10 cellular contexts compared by ENCODE assay signal in genomic region chr16:67406628-67407027, GRCh38. TPM values are rescaled to one million over a fixed set of nuclear protein-coding genes. Genes with fewer than 3 reads are reported as not detected.
DNase-seq lines count a peak whose midpoint lies in the region; ATAC-seq, FAIRE-seq and TF ChIP-seq lines count a peak whose summit lies in the region.
"Had no signal": no experiment of that assay in that cellular context is flagged by ENCODE, and none has a peak within 500 bp of the region (broad histone marks: within the 10 kb centered on the region; RNA-seq: fewer than 3 reads in every experiment).

No MANE protein-coding gene starts in this region.

- ATAC-seq in T-cell (replicated peaks in 1 of 4): no peak

- no peaks in the 10 kb centered on the region for H3K9me3 Mint-ChIP-seq in MCF 10A (ENCODE audit: unreplicated experiment)
- H3K9me3 Mint-ChIP-seq in T-cell: no peaks in the 10 kb centered on the region

- no peaks in the 10 kb centered on the region for H3K9me2 ChIP-seq in GM23248 (ENCODE audit: insufficient read depth)

- CTCF ChIA-PET in MCF 10A (lab: Yijun Ruan, JAX): interaction anchor here (1.8 kb wide), 1 partner anchor 10 kb away, joined by 8 read pairs; the partner anchor contains the start of gene ZDHHC1
- CTCF ChIA-PET in T-cell (lab: Charles Lee): no interaction called here

- FAIRE-seq in D721Med (lab: Jason Lieb, UNC): no peak

- in situ Hi-C loops in GM23248 (cut with MboI): no loop called here

- no peak for TF ChIP-seq POLR2A in stomach (IDR thresholded peaks at IDR 0.05)

- TF ChIP-seq CTCF in MCF 10A (IDR thresholded peaks at IDR 0.05; ENCODE audit: unreplicated experiment) (no peak), right atrium auricular region (IDR thresholded peaks at IDR 0.05) (no peak), stomach (IDR thresholded peaks at IDR 0.05) (no peak), D721Med (IDR thresholded peaks at IDR 0.05; ENCODE audit: insufficient read depth, missing control alignments) (no peak)

- H3K36me3 Mint-ChIP-seq in MCF 10A (ENCODE audit: insufficient read depth, unreplicated experiment): no peaks in the 10 kb centered on the region
- H3K36me3 Mint-ChIP-seq in T-cell: no peaks in the 10 kb centered on the region

- H4K20me1 ChIP-seq in GM23248 (ENCODE audit: insufficient read depth): no peaks in the 10 kb centered on the region

- DNase-seq in GM23248 (peak; percentile 95), MCF 10A (ENCODE audit: unreplicated experiment) (peak; percentile 36), right atrium auricular region (ENCODE audit: low spot score) (no peak), stomach (no peak), 8988T (no peak), NCI-H748 treated with DMSO at 0.1 percent for 48 hours (lab: John Stamatoyannopoulos, UW) (no peak), D721Med (ENCODE audit: insufficient read length, low spot score) (no peak), T-cell (no peak)
- DNase-seq: activated CD4-positive, alpha-beta T cell treated with anti-CD3 and anti-CD28 coated beads for 1 hour; right lobe of liver had no signal

- H3K4me2 ChIP-seq in GM23248 (ENCODE audit: unreplicated experiment): peak overlapping the region; percentile 57

- BruUV-seq in MCF 10A (replicated peaks; lab: Mats Ljungman, UMichigan): no TSS peak

- peaks cover 11% of the 10 kb centered on the region for H3K79me2 ChIP-seq in GM23248 (ENCODE audit: insufficient read depth)

- POLR2A ChIA-PET in MCF 10A (lab: Yijun Ruan, JAX) (no interaction called here), T-cell (lab: Charles Lee) (no interaction called here)

- 0 to 2% methylated on average over 3 of the region's 3 CpGs for WGBS in GM23248 (ENCODE audit: low coverage in 1 of 2, low lambda C conversion rate in 2 of 2, missing lambda C conversion rate in 2 of 2), 2 experiments
- WGBS in stomach, 5 donors: 48 to 86% (median 76%) methylated on average over 1 to 3 of the region's 3 CpGs

- H3K4me3 Mint-ChIP-seq in MCF 10A (ENCODE audit: unreplicated experiment): no peak overlapping the region
- no peak overlapping the region for H3K4me3 Mint-ChIP-seq in T-cell

- no peaks in the 10 kb centered on the region for H3K36me3 ChIP-seq in GM23248 (ENCODE audit: low read depth)
- H3K36me3 ChIP-seq in right atrium auricular region: no peaks in the 10 kb centered on the region
- H3K36me3 ChIP-seq in stomach: peaks cover 0 to 4% (median 0%) of the 10 kb centered on the region in 4 donors
- H3K36me3 ChIP-seq: right lobe of liver had no signal

- H3K4me1 ChIP-seq in GM23248 (ENCODE audit: insufficient read depth) (peaks cover 37% of the 10 kb centered on the region), right atrium auricular region (peaks cover 0 to 23% of the 10 kb centered on the region in 2 donors), stomach (peaks cover 5 to 37% (median 28%) of the 10 kb centered on the region in 4 donors)
- H3K4me1 ChIP-seq: right lobe of liver had no signal

- intact Hi-C loops in MCF 10A (cut with micrococcal nuclease): no loop called here
- intact Hi-C loops in stomach (cut with DNase I; ENCODE audit: low total_unique reads): loop anchor here (10.0 kb wide), 1 partner anchor 142 kb away; no protein-coding TSS in a partner anchor

- TF ChIP-seq EP300 in stomach (IDR thresholded peaks at IDR 0.05): no peak

- H3K4me3 ChIP-seq in GM23248: peak overlapping the region; percentile 7
- H3K4me3 ChIP-seq in right atrium auricular region: no peak overlapping the region
- H3K4me3 ChIP-seq in stomach: no peak overlapping the region
- H3K4me3 ChIP-seq: right lobe of liver had no signal

- H3K27me3 ChIP-seq in GM23248 (replicated peaks; ENCODE audit: insufficient read depth): no peaks in the 10 kb centered on the region
- no peaks in the 10 kb centered on the region for H3K27me3 ChIP-seq in right atrium auricular region
- H3K27me3 ChIP-seq in stomach: no peaks in the 10 kb centered on the region
- H3K27me3 ChIP-seq: right lobe of liver had no signal

- peak overlapping the region; percentile 2 for H2AFZ ChIP-seq in GM23248

- H3K4me1 Mint-ChIP-seq in MCF 10A (ENCODE audit: insufficient read depth, unreplicated experiment) (peaks cover 5% of the 10 kb centered on the region), T-cell (no peaks in the 10 kb centered on the region)

- peaks cover 35% of the 10 kb centered on the region for H3F3A ChIP-seq in GM23248 (ENCODE audit: insufficient read depth)

- peak overlapping the region; percentile 80 for H3K9ac ChIP-seq in GM23248

- H3K27me3 Mint-ChIP-seq in MCF 10A (ENCODE audit: insufficient read depth, unreplicated experiment) (no peaks in the 10 kb centered on the region), T-cell (peaks cover 15 to 16% of the 10 kb centered on the region in 2 donors)

- H3K27ac Mint-ChIP-seq in MCF 10A (ENCODE audit: low read depth, unreplicated experiment) (no peak overlapping the region), T-cell (no peak overlapping the region)

- H3K27ac ChIP-seq in GM23248 (peak overlapping the region; percentile 94), right atrium auricular region (peak overlapping the region; percentile 57 to 72), stomach (peak overlapping the region; percentile 20 to 86 (median 74))
- H3K27ac ChIP-seq: right lobe of liver had no signal

- H3K9me3 ChIP-seq in GM23248 (ENCODE audit: low read depth): no peaks in the 10 kb centered on the region
- no peaks in the 10 kb centered on the region for H3K9me3 ChIP-seq in right atrium auricular region
- H3K9me3 ChIP-seq in stomach: no peaks in the 10 kb centered on the region
- H3K9me3 ChIP-seq: right lobe of liver had no signal

RNA-seq across cellular contexts. Expression of gene ZDHHC1, which starts 9.6 kb away (rescaled TPM):
- 9.6 and 10.9 TPM in 2 replicates for total RNA-seq in GM23248 (2014; rRNA removed; shearing (Covaris generic))
- polyA plus RNA-seq in GM23248 (2016; fragmentation: Nextera tagmentation; extraction: Ambion mirVana): 9.2 and 9.6 TPM in 2 replicates
- 5.9 and 7.6 TPM in 2 replicates for total RNA-seq in MCF 10A (2022)
- total RNA-seq in right atrium auricular region: 10 to 100 TPM in 1 of 2 donors, 1 to 10 TPM in 1; 8.9 to 11.8 TPM
- total RNA-seq in stomach: 10 to 100 TPM in 2 of 5 donors, 1 to 10 TPM in 2, not detected in 1; 6.1 to 33.6 (median 11.6) TPM
- polyA plus RNA-seq in stomach: 1 to 10 TPM; 2.0 to 4.7 (median 4.4) TPM
- under 1 TPM in 4 of 5 donors, not detected in 1; 0.26 to 0.85 (median 0.47) TPM for total RNA-seq in T-cell

RNA-seq across cellular contexts. Expression of gene TPPP3, which starts 13.3 kb away (rescaled TPM):
- total RNA-seq in GM23248 (2014; rRNA removed; shearing (Covaris generic)): not detected in 2 replicates
- polyA plus RNA-seq in GM23248 (2016; fragmentation: Nextera tagmentation; extraction: Ambion mirVana) (1.9 and 2.1 TPM in 2 replicates), stomach (10 to 100 TPM in 2 of 3 donors, 1 to 10 TPM in 1; 10.0 to 38.8 (median 11.8) TPM)
- total RNA-seq in MCF 10A (2022) (not detected in 2 replicates), right atrium auricular region (10 to 100 TPM; 24.1 to 56.4 TPM), stomach (100 to 1,000 TPM in 1 of 5 donors, 10 to 100 TPM in 3, 1 to 10 TPM in 1; 5.8 to 127 (median 15.8) TPM), T-cell (under 1 TPM in 2 of 5 donors, not detected in 3; 0.18 to 0.23 TPM)

RNA-seq across cellular contexts. Expression of gene HSD11B2, which starts 24.3 kb away (rescaled TPM):
- not detected in 2 replicates for total RNA-seq in GM23248 (2014; rRNA removed; shearing (Covaris generic))
- polyA plus RNA-seq in GM23248 (2016; fragmentation: Nextera tagmentation; extraction: Ambion mirVana) (0.19 and 0.36 TPM in 2 replicates), stomach (10 to 100 TPM in 1 of 3 donors, 1 to 10 TPM in 2; 1.5 to 16.7 (median 2.9) TPM)
- total RNA-seq in MCF 10A (2022) (0.42 and 0.86 TPM in 2 replicates), right atrium auricular region (not detected), stomach (100 to 1,000 TPM in 1 of 5 donors, 10 to 100 TPM in 1, 1 to 10 TPM in 1, under 1 TPM in 1, not detected in 1; 0.89 to 837 (median 9.6) TPM), T-cell (under 1 TPM in 3 of 5 donors, not detected in 2; 0.20 to 0.32 (median 0.29) TPM)

Comparison
In these comparisons a context has a peak if more than half of its experiments do, and no peak if none do; other contexts are left out.
1. DNase-seq: peak in GM23248 (single experiment) and MCF 10A (single experiment); none in right atrium auricular region (single experiment), stomach (single experiment), 8988T (single experiment), NCI-H748 treated with DMSO at 0.1 percent for 48 hours (single experiment), D721Med (single experiment) and T-cell (0 of 34).
2. Peak in every context shown above with its lines, with median percentiles within 50 percentile points of each other: H3K27ac ChIP-seq.